18 cellular contexts compared by ENCODE assay signal in genomic region chr1:215819114-215819513, GRCh38.
"Had no signal": no experiment of that assay in that cellular context is flagged by ENCODE, and none has a peak within 500 bp of the region (broad histone marks: within the 10 kb centered on the region; RNA-seq: fewer than 3 reads in every experiment).

No MANE protein-coding gene starts in this region.

- H3K4me1 ChIP-seq: colonic mucosa, gastroesophageal sphincter, heart right ventricle, parathyroid adenoma, right lobe of liver, spleen, upper lobe of right lung had no signal

- H3K36me3 ChIP-seq: colonic mucosa, gastroesophageal sphincter, heart right ventricle, right lobe of liver, spleen, thoracic aorta, upper lobe of right lung had no signal

- H3K9me3 ChIP-seq: right lobe of liver, thoracic aorta, upper lobe of right lung had no signal

- H3K27ac ChIP-seq: colonic mucosa, gastroesophageal sphincter, heart right ventricle, parathyroid adenoma, right lobe of liver, spleen, thoracic aorta, upper lobe of right lung had no signal

- H3K27me3 ChIP-seq: colonic mucosa, gastroesophageal sphincter, heart right ventricle, right lobe of liver, spleen, upper lobe of right lung had no signal

- H3K9ac ChIP-seq: parathyroid adenoma had no signal

- ATAC-seq: gastroesophageal sphincter; heart right ventricle; naive thymus-derived CD8-positive, alpha-beta T cell; right lobe of liver; stimulated activated memory B cell treated with anti-CD40 and anti-IgM and Interleukin-4, amounts not matched to agents 10 μg/mL and 1 μg/mL and 100 μg/mL, for 72 hours; upper lobe of right lung had no signal

- H3K79me2 ChIP-seq: parathyroid adenoma had no signal

- H3K4me3 ChIP-seq: colonic mucosa, gastroesophageal sphincter, heart right ventricle, right lobe of liver, spleen, thoracic aorta, upper lobe of right lung had no signal

- H2AFZ ChIP-seq: parathyroid adenoma had no signal

- DNase-seq: activated B cell treated with CpG ODN at 0.5 μM for 24 hours; activated CD4-positive, alpha-beta memory T cell treated with anti-CD3 and anti-CD28 coated beads for 36 hours; activated CD4-positive, alpha-beta T cell treated with anti-CD3 and anti-CD28 coated beads for 4 hours; activated T-cell treated with anti-CD3 and anti-CD28 coated beads for 4 hours; amygdala; caudate nucleus; colonic mucosa; heart right ventricle; immature natural killer cell; naive thymus-derived CD8-positive, alpha-beta T cell; right lobe of liver; spleen; stimulated activated CD4-positive, alpha-beta T cell treated with anti-CD3 and anti-CD28 coated beads, Interleukin-4, amount 100 ng/mL, for 4 hours; upper lobe of right lung had no signal
